8 cellular contexts compared by ENCODE assay signal in the genomic region with DNA sequence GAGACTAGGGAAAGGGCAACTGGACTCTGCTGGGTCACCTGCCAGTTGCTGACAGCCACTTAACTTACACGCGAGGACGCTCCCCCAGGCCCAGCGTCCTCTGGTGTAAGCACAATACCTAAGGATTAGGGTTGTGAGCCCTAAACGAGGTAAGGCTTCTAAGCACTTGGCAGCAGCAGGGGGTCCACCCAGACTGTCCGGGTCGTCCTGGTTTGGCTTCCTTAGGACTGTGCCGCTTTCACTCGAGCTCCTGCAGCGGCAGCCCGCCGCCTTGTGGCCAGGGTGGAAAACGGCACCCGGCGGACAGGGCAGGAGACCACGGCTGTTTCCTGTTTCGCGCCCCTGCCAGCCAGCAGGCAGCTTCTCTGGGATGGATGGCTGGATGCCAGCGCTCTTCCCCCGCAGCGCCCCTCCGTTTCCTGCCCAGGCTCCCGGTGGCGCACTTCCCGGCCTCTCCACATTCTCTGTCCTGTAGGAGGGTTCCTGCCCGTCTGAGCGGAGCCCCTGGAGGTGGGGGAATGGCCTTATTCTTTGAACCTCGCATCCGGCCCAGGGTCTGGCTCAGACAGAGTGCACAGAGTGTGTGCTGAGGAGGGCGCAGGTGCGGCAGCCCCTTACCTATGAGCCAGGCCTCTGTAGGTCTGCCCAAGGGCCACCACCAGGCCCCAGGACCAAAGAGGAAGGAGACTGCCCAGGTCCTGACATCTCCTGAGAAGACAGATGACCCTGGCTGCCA. TPM values are rescaled to one million over a fixed set of nuclear protein-coding genes. Genes with fewer than 3 reads are reported as not detected.
DNase-seq lines count a peak whose midpoint lies in the region; TF ChIP-seq lines count a peak whose summit lies in the region.

No MANE protein-coding gene starts in this region.

- H3K27me3 ChIP-seq in KMS-11 (ENCODE audit: insufficient read depth, low read depth), result peaks cover 31% of the 10 kb centered on the region
- peaks cover 75% of the 10 kb centered on the region for H3K27me3 ChIP-seq in transverse colon

- H3K4me1 ChIP-seq in KMS-11 (ENCODE audit: low read depth, poor library complexity, severe bottlenecking) (peaks cover 37% of the 10 kb centered on the region), transverse colon (peaks cover 14 to 61% (median 54%) of the 10 kb centered on the region in 4 donors)

- H3K4me2 ChIP-seq in KMS-11, result peak overlapping the region; percentile 66

- no peak for TF ChIP-seq POLR2A in transverse colon (IDR thresholded peaks at IDR 0.05)

- H3K4me3 ChIP-seq in KMS-11 (IDR thresholded peaks at IDR 0.05; ENCODE audit: insufficient read depth, low read depth, low read length) (no peak overlapping the region), foreskin fibroblast (ENCODE audit: low read depth in 1 of 2, low read length in 2 of 2) (peak overlapping the region; percentile 4 to 46), transverse colon (peak overlapping the region in 2 of 4 donors; percentile 10 to 47)

- no peaks in the 10 kb centered on the region for H4K20me1 ChIP-seq in KMS-11 (ENCODE audit: insufficient read depth)

- intact Hi-C loops in transverse colon (cut with DNase I; ENCODE audit: low total_unique reads), result no loop called here

- H3K36me3 ChIP-seq in KMS-11 (ENCODE audit: insufficient read depth) (no peaks in the 10 kb centered on the region), transverse colon (no peaks in the 10 kb centered on the region)

- no peaks in the 10 kb centered on the region for H3K79me2 ChIP-seq in KMS-11 (ENCODE audit: insufficient read depth, low read depth)

- WGBS in transverse colon (ENCODE audit: low coverage in 1 of 2), 2 donors, result 5% methylated on average over 20 of the region's 31 CpGs; no CpG with 5 or more reads in 1 of the 2 donors

- H3K27ac ChIP-seq in KMS-11 (no peak overlapping the region), transverse colon (no peak overlapping the region)

- no peaks in the 10 kb centered on the region for H3K9me3 ChIP-seq in transverse colon

- peak; percentile 69 to 80 (median 69) for DNase-seq in NCI-H1417 (lab: John Stamatoyannopoulos, UW)
- DNase-seq in NCI-H1417 treated with DMSO at 0.1 percent for 48 hours (lab: John Stamatoyannopoulos, UW), result no peak
- DNase-seq in RPMI8226, result peak; percentile 74
- DNase-seq in activated effector memory CD4-positive, alpha-beta T cell treated with Interleukin-2 at 50 U/mL for 16 hours, result peak; percentile 70
- peak; percentile 52 to 82 for DNase-seq in foreskin fibroblast
- DNase-seq in nucleus accumbens (lab: John Stamatoyannopoulos, UW), result peak in 46 of 56 donors; percentile 5 to 80 (median 34)
- peak; percentile 80 for DNase-seq in transverse colon

- no peak for TF ChIP-seq EP300 in transverse colon (IDR thresholded peaks at IDR 0.05; ENCODE audit: low read depth)

- in situ Hi-C loops in transverse colon (cut with MboI; ENCODE audit: low pct_ligation_motif_present in 1 of 4, low pct_unique_long_range_greater_than_20kb in 1 of 4, low sequenced_read_pairs in 3 of 4), result no loop called here

- TF ChIP-seq CTCF in KMS-11 (conservative IDR thresholded peaks at IDR 0.05; ENCODE audit: low read depth, low read length) (peak; percentile 90), foreskin fibroblast (IDR thresholded peaks at IDR 0.05; ENCODE audit: low read depth, low read length) (peak; percentile 84), transverse colon (IDR thresholded peaks at IDR 0.05) (peak; percentile 83 to 96 (median 93))

- peak overlapping the region; percentile 94 for H2AFZ ChIP-seq in KMS-11 (ENCODE audit: low read depth)

- H3K9ac ChIP-seq in KMS-11, result no peak overlapping the region

RNA-seq across cellular contexts. Expression of gene AMZ2, which starts 47.0 kb away (rescaled TPM):
- total RNA-seq in transverse colon, result 10 to 100 TPM in 3 of 4 donors, not detected in 1; 32.7 to 45.6 (median 32.8) TPM
